Comparison of ENCODE assay signal across 1 cellular context in the genomic region with DNA sequence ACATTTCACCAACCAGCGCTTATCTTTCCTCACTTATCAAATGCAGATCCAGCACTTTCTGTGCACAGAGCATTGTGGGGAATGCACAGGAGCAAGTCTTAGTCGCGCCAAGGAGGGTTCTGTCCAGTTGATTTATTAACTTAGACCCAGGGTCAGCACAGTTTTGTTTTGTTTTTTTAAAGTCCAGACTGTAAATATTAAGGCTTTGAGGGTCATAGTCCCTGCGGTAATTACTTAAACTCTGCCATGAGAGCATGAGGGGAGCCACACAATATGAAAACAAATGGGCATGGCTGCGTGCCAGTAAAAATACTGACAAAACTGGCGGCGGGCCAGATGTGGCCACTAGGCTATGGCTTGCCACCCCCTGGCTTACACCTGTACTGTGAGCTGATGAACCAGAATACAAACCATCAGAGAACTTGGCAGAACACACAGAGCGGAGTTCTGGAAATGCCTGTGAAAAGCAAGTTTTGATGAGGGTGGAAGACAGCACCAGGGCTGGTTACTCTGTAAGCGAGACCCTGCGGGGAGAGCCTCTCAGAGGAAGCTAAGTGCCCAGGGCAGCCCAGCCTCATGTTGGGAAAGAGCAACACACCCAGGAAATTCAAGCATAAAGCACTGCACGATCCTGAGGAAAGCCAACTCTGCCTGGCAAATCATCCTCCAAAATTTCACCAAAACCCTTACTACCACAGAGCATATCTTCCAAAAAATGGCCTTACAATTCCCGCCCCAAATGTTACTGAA.
TF ChIP-seq lines count a peak whose summit lies in the region.

No MANE protein-coding gene starts in this region.

TF ChIP-seq in HepG2, 621 proteins besides CTCF, POLR2A, EP300 and RAD21 (continued from another document and continues in another):
- TF ChIP-seq ISX (CRISPR knock-in tag; conservative IDR thresholded peaks at IDR 0.05) (no peak), STAG1 (CRISPR knock-in tag; IDR thresholded peaks at IDR 0.05) (peak; percentile 17; the same call in 1 of the 2 replicates), TBX2 (CRISPR knock-in tag; IDR thresholded peaks at IDR 0.05; ENCODE audit: borderline replicate concordance) (peak; percentile 80), ZNF317 (CRISPR knock-in tag; IDR thresholded peaks at IDR 0.05) (peak; percentile 38; the same call in 1 of the 2 replicates), PAX8 (CRISPR knock-in tag; IDR thresholded peaks at IDR 0.05; ENCODE audit: borderline replicate concordance) (no peak), MAFG (CRISPR knock-in tag; IDR thresholded peaks at IDR 0.05) (no peak), MAFK (conservative IDR thresholded peaks at IDR 0.05 in 1 of 2, IDR thresholded peaks at IDR 0.05 in 1 of 2; ENCODE audit: low read length in 2 of 2) (peak; percentile 35; a peak in 2 of 4 replicates), KLF15 (CRISPR knock-in tag; IDR thresholded peaks at IDR 0.05; ENCODE audit: borderline replicate concordance) (no peak), FOXA1 (IDR thresholded peaks at IDR 0.05) (no peak), FOXA1 (CRISPR knock-in tag; IDR thresholded peaks at IDR 0.05) (0 out of 2 replicates have a peak, but pooled peaks have one; percentile 9), ZNF607 (CRISPR knock-in tag; IDR thresholded peaks at IDR 0.05; ENCODE audit: borderline replicate concordance) (peak; percentile 67; the same call in 1 of the 2 replicates), CEBPB (IDR thresholded peaks at IDR 0.05; ENCODE audit: borderline replicate concordance, low read depth, low read length) (no peak), SP5 (CRISPR knock-in tag; IDR thresholded peaks at IDR 0.05; ENCODE audit: borderline replicate concordance, low read depth) (peak; percentile 26; the same call in 1 of the 2 replicates), RARA (CRISPR knock-in tag; IDR thresholded peaks at IDR 0.05) (peak; percentile 92), ELF3 (CRISPR knock-in tag; IDR thresholded peaks at IDR 0.05) (peak; percentile 71), RAD51 (IDR thresholded peaks at IDR 0.05; ENCODE audit: borderline replicate concordance) (no peak), MAFF (IDR thresholded peaks at IDR 0.05; ENCODE audit: low read depth, low read length) (peak; percentile 49), ZKSCAN5 (CRISPR knock-in tag; IDR thresholded peaks at IDR 0.05) (no peak), ZNF430 (CRISPR knock-in tag; IDR thresholded peaks at IDR 0.05) (peak; percentile 49; the same call in 1 of the 2 replicates), NR2F2 (IDR thresholded peaks at IDR 0.05; ENCODE audit: borderline replicate concordance, low read depth) (peak; percentile 60)
- TF ChIP-seq, protein P1, sequence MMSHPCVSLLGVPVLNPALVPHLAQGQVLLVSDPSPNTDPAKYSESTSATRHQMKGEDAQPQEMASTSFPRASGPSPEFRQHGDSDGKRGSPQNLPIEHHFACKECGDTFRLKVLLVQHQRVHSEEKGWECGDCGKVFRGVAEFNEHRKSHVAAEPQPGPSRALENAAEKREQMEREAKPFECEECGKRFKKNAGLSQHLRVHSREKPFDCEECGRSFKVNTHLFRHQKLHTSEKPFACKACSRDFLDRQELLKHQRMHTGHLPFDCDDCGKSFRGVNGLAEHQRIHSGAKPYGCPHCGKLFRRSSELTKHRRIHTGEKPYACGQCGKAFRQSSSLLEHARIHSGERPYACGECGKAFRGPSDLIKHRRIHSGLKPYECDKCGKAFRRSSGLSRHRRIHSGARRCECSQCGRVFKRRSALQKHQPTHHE (CRISPR knock-in tag; IDR thresholded peaks at IDR 0.05; ENCODE audit: borderline replicate concordance), result no peak
- TF ChIP-seq, protein P2, sequence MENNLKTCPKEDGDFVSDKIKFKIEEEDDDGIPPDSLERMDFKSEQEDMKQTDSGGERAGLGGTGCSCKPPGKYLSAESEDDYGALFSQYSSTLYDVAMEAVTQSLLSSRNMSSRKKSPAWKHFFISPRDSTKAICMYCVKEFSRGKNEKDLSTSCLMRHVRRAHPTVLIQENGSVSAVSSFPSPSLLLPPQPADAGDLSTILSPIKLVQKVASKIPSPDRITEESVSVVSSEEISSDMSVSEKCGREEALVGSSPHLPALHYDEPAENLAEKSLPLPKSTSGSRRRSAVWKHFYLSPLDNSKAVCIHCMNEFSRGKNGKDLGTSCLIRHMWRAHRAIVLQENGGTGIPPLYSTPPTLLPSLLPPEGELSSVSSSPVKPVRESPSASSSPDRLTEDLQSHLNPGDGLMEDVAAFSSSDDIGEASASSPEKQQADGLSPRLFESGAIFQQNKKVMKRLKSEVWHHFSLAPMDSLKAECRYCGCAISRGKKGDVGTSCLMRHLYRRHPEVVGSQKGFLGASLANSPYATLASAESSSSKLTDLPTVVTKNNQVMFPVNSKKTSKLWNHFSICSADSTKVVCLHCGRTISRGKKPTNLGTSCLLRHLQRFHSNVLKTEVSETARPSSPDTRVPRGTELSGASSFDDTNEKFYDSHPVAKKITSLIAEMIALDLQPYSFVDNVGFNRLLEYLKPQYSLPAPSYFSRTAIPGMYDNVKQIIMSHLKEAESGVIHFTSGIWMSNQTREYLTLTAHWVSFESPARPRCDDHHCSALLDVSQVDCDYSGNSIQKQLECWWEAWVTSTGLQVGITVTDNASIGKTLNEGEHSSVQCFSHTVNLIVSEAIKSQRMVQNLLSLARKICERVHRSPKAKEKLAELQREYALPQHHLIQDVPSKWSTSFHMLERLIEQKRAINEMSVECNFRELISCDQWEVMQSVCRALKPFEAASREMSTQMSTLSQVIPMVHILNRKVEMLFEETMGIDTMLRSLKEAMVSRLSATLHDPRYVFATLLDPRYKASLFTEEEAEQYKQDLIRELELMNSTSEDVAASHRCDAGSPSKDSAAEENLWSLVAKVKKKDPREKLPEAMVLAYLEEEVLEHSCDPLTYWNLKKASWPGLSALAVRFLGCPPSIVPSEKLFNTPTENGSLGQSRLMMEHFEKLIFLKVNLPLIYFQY (CRISPR knock-in tag; IDR thresholded peaks at IDR 0.05; ENCODE audit: borderline replicate concordance), result no peak
- TF ChIP-seq, protein P3, sequence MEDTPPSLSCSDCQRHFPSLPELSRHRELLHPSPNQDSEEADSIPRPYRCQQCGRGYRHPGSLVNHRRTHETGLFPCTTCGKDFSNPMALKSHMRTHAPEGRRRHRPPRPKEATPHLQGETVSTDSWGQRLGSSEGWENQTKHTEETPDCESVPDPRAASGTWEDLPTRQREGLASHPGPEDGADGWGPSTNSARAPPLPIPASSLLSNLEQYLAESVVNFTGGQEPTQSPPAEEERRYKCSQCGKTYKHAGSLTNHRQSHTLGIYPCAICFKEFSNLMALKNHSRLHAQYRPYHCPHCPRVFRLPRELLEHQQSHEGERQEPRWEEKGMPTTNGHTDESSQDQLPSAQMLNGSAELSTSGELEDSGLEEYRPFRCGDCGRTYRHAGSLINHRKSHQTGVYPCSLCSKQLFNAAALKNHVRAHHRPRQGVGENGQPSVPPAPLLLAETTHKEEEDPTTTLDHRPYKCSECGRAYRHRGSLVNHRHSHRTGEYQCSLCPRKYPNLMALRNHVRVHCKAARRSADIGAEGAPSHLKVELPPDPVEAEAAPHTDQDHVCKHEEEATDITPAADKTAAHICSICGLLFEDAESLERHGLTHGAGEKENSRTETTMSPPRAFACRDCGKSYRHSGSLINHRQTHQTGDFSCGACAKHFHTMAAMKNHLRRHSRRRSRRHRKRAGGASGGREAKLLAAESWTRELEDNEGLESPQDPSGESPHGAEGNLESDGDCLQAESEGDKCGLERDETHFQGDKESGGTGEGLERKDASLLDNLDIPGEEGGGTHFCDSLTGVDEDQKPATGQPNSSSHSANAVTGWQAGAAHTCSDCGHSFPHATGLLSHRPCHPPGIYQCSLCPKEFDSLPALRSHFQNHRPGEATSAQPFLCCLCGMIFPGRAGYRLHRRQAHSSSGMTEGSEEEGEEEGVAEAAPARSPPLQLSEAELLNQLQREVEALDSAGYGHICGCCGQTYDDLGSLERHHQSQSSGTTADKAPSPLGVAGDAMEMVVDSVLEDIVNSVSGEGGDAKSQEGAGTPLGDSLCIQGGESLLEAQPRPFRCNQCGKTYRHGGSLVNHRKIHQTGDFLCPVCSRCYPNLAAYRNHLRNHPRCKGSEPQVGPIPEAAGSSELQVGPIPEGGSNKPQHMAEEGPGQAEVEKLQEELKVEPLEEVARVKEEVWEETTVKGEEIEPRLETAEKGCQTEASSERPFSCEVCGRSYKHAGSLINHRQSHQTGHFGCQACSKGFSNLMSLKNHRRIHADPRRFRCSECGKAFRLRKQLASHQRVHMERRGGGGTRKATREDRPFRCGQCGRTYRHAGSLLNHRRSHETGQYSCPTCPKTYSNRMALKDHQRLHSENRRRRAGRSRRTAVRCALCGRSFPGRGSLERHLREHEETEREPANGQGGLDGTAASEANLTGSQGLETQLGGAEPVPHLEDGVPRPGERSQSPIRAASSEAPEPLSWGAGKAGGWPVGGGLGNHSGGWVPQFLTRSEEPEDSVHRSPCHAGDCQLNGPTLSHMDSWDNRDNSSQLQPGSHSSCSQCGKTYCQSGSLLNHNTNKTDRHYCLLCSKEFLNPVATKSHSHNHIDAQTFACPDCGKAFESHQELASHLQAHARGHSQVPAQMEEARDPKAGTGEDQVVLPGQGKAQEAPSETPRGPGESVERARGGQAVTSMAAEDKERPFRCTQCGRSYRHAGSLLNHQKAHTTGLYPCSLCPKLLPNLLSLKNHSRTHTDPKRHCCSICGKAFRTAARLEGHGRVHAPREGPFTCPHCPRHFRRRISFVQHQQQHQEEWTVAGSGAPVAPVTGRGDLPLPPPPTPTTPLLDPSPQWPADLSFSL (CRISPR knock-in tag; IDR thresholded peaks at IDR 0.05), result no peak
- TF ChIP-seq, protein P4, sequence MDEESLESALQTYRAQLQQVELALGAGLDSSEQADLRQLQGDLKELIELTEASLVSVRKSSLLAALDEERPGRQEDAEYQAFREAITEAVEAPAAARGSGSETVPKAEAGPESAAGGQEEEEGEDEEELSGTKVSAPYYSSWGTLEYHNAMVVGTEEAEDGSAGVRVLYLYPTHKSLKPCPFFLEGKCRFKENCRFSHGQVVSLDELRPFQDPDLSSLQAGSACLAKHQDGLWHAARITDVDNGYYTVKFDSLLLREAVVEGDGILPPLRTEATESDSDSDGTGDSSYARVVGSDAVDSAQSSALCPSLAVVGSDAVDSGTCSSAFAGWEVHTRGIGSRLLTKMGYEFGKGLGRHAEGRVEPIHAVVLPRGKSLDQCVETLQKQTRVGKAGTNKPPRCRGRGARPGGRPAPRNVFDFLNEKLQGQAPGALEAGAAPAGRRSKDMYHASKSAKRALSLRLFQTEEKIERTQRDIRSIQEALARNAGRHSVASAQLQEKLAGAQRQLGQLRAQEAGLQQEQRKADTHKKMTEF (CRISPR knock-in tag; IDR thresholded peaks at IDR 0.05), result peak; percentile 53; the same call in 1 of the 2 replicates
- TF ChIP-seq, protein P5, sequence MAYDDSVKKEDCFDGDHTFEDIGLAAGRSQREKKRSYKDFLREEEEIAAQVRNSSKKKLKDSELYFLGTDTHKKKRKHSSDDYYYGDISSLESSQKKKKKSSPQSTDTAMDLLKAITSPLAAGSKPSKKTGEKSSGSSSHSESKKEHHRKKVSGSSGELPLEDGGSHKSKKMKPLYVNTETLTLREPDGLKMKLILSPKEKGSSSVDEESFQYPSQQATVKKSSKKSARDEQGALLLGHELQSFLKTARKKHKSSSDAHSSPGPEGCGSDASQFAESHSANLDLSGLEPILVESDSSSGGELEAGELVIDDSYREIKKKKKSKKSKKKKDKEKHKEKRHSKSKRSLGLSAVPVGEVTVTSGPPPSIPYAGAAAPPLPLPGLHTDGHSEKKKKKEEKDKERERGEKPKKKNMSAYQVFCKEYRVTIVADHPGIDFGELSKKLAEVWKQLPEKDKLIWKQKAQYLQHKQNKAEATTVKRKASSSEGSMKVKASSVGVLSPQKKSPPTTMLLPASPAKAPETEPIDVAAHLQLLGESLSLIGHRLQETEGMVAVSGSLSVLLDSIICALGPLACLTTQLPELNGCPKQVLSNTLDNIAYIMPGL (CRISPR knock-in tag; IDR thresholded peaks at IDR 0.05; ENCODE audit: borderline replicate concordance in 1 of 2, low read depth in 1 of 2), result peak in 1 of 2 experiments; percentile 44; a peak in 1 of 4 replicates
- TF ChIP-seq, protein P6, sequence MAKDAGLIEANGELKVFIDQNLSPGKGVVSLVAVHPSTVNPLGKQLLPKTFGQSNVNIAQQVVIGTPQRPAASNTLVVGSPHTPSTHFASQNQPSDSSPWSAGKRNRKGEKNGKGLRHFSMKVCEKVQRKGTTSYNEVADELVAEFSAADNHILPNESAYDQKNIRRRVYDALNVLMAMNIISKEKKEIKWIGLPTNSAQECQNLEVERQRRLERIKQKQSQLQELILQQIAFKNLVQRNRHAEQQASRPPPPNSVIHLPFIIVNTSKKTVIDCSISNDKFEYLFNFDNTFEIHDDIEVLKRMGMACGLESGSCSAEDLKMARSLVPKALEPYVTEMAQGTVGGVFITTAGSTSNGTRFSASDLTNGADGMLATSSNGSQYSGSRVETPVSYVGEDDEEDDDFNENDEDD (CRISPR knock-in tag; IDR thresholded peaks at IDR 0.05; ENCODE audit: borderline replicate concordance), result 0 out of 2 replicates have a peak, but pooled peaks have one; percentile 26
- TF ChIP-seq, protein P7, sequence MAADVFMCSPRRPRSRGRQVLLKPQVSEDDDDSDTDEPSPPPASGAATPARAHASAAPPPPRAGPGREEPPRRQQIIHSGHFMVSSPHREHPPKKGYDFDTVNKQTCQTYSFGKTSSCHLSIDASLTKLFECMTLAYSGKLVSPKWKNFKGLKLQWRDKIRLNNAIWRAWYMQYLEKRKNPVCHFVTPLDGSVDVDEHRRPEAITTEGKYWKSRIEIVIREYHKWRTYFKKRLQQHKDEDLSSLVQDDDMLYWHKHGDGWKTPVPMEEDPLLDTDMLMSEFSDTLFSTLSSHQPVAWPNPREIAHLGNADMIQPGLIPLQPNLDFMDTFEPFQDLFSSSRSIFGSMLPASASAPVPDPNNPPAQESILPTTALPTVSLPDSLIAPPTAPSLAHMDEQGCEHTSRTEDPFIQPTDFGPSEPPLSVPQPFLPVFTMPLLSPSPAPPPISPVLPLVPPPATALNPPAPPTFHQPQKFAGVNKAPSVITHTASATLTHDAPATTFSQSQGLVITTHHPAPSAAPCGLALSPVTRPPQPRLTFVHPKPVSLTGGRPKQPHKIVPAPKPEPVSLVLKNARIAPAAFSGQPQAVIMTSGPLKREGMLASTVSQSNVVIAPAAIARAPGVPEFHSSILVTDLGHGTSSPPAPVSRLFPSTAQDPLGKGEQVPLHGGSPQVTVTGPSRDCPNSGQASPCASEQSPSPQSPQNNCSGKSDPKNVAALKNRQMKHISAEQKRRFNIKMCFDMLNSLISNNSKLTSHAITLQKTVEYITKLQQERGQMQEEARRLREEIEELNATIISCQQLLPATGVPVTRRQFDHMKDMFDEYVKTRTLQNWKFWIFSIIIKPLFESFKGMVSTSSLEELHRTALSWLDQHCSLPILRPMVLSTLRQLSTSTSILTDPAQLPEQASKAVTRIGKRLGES (CRISPR knock-in tag; IDR thresholded peaks at IDR 0.05; ENCODE audit: borderline replicate concordance), result no peak
- TF ChIP-seq, protein P8, sequence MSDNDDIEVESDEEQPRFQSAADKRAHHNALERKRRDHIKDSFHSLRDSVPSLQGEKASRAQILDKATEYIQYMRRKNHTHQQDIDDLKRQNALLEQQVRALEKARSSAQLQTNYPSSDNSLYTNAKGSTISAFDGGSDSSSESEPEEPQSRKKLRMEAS (IDR thresholded peaks at IDR 0.05), result peak; percentile 53
- TF ChIP-seq, protein P9, sequence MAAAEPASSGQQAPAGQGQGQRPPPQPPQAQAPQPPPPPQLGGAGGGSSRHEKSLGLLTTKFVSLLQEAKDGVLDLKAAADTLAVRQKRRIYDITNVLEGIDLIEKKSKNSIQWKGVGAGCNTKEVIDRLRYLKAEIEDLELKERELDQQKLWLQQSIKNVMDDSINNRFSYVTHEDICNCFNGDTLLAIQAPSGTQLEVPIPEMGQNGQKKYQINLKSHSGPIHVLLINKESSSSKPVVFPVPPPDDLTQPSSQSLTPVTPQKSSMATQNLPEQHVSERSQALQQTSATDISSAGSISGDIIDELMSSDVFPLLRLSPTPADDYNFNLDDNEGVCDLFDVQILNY (CRISPR knock-in tag; conservative IDR thresholded peaks at IDR 0.05), result no peak
